Comparison of ENCODE assay signal across 8 cellular contexts in genomic region chr5:86971034-86971511, GRCh38.
DNase-seq lines count a peak whose midpoint lies in the region; ATAC-seq and TF ChIP-seq lines count a peak whose summit lies in the region.

No MANE protein-coding gene starts in this region.

- DNase-seq in DMS53 (lab: John Stamatoyannopoulos, UW) (peak; percentile 40), GM23338 (ENCODE audit: low spot score) (peak; percentile 28), OCI-M1 (lab: John Stamatoyannopoulos, UW) (peak; percentile 48), left ventricle myocardium superior (no peak), ureter (ENCODE audit: low spot score) (no peak), hepatic stellate cell (ENCODE audit: low spot score) (no peak), NCI-H1092 (lab: John Stamatoyannopoulos, UW) (no peak), NCI-H2081 (lab: John Stamatoyannopoulos, UW) (no peak)

- no peaks in the 10 kb centered on the region for H3K36me3 Mint-ChIP-seq in GM23338 (ENCODE audit: low read depth)

- no peaks in the 10 kb centered on the region for H3K4me1 ChIP-seq in GM23338 (ENCODE audit: insufficient read depth)

- H3K4me1 Mint-ChIP-seq in GM23338 = peaks cover 6% of the 10 kb centered on the region; the same call in 2 of the 3 replicates

- no peak overlapping the region for H3K4me3 ChIP-seq in GM23338

- H2AFZ ChIP-seq in GM23338 = no peak overlapping the region

- H3K79me2 ChIP-seq in GM23338 (replicated peaks; ENCODE audit: insufficient read depth) = no peaks in the 10 kb centered on the region

- peaks cover 3% of the 10 kb centered on the region for H3K27me3 Mint-ChIP-seq in GM23338 (ENCODE audit: insufficient read depth, low read depth, poor library complexity)

- no peak overlapping the region for H3K27ac ChIP-seq in GM23338 (ENCODE audit: low read depth)

- no peak overlapping the region for H3K4me3 Mint-ChIP-seq in GM23338

- intact Hi-C loops in left ventricle myocardium superior (cut with micrococcal nuclease) = no loop called here

- TF ChIP-seq CTCF in GM23338 (conservative IDR thresholded peaks at IDR 0.05; ENCODE audit: low read depth in 2 of 2) = peak; percentile 42 to 56

- no peaks in the 10 kb centered on the region for H3K36me3 ChIP-seq in GM23338 (ENCODE audit: insufficient read depth)

- no peak overlapping the region for H3K4me2 ChIP-seq in GM23338

- H3K9me2 ChIP-seq in GM23338 (ENCODE audit: insufficient read depth) = no peaks in the 10 kb centered on the region

- ATAC-seq in GM23338 (no peak), left ventricle myocardium superior (peak; percentile 72)

- H3K27ac Mint-ChIP-seq in GM23338 = no peak overlapping the region

- H3F3A ChIP-seq in GM23338 (replicated peaks; ENCODE audit: low read depth) = no peaks in the 10 kb centered on the region

- no peaks in the 10 kb centered on the region for H4K20me1 ChIP-seq in GM23338 (replicated peaks; ENCODE audit: insufficient read depth)

- no peaks in the 10 kb centered on the region for H3K27me3 ChIP-seq in GM23338 (ENCODE audit: insufficient read depth)

- no peaks in the 10 kb centered on the region for H3K9me3 Mint-ChIP-seq in GM23338

TF ChIP-seq in GM23338, 12 proteins besides CTCF, POLR2A, EP300 and RAD21:
- TF ChIP-seq ZNF462 (CRISPR knock-in tag; IDR thresholded peaks at IDR 0.05) = no peak
- TF ChIP-seq EZH2phosphoT487 (IDR thresholded peaks at IDR 0.05; ENCODE audit: unreplicated experiment) = no peak
- no peak for TF ChIP-seq STAT1 (IDR thresholded peaks at IDR 0.05; ENCODE audit: unreplicated experiment)
- no peak for TF ChIP-seq JUNB (IDR thresholded peaks at IDR 0.05; ENCODE audit: unreplicated experiment)
- TF ChIP-seq NANOG (IDR thresholded peaks at IDR 0.05; ENCODE audit: borderline replicate concordance) = no peak
- no peak for TF ChIP-seq CREB1 (CRISPR knock-in tag; IDR thresholded peaks at IDR 0.05; ENCODE audit: low read depth)
- no peak for TF ChIP-seq ETS1 (IDR thresholded peaks at IDR 0.05)
- no peak for TF ChIP-seq EZH2 (IDR thresholded peaks at IDR 0.05; ENCODE audit: low read depth, unreplicated experiment)
- TF ChIP-seq ZNF331 (CRISPR knock-in tag; IDR thresholded peaks at IDR 0.05; ENCODE audit: low read depth) = no peak
- TF ChIP-seq ZNF114 (CRISPR knock-in tag; IDR thresholded peaks at IDR 0.05) = no peak
- no peak for TF ChIP-seq POLR2AphosphoS5 (IDR thresholded peaks at IDR 0.05; ENCODE audit: low read depth)
- no peak for TF ChIP-seq REST (IDR thresholded peaks at IDR 0.05; ENCODE audit: unreplicated experiment)

Comparison
In these comparisons a context has a peak if more than half of its experiments do, and no peak if none do; other contexts are left out.
1. DNase-seq: peak in DMS53 (single experiment), GM23338 (single experiment) and OCI-M1 (single experiment); none in left ventricle myocardium superior (single experiment), ureter (single experiment), hepatic stellate cell (single experiment), NCI-H1092 (single experiment) and NCI-H2081 (0 of 2).